31 cellular contexts compared by ENCODE assay signal in genomic region chr7:129452589-129453231, GRCh38. TPM values are rescaled to one million over a fixed set of nuclear protein-coding genes. Genes with fewer than 3 reads are reported as not detected.
"Had no signal": no experiment of that assay in that cellular context is flagged by ENCODE, and none has a peak within 500 bp of the region (broad histone marks: within the 10 kb centered on the region; RNA-seq: fewer than 3 reads in every experiment).

No MANE protein-coding gene starts in this region.

- H3K27me3 ChIP-seq: dorsolateral prefrontal cortex, heart left ventricle, suprapubic skin, tibial artery, upper lobe of right lung had no signal

- H3K27me3 Mint-ChIP-seq: activated CD4-positive, alpha-beta memory T cell treated with anti-CD3 and anti-CD28 coated beads for 36 hours had no signal

- H3K4me3 Mint-ChIP-seq: activated CD4-positive, alpha-beta memory T cell treated with anti-CD3 and anti-CD28 coated beads for 36 hours; activated T-helper 1 cell treated with anti-CD3 and anti-CD28 coated beads, Interleukin-12 subunit alpha, Interleukin-12 subunit beta, Interleukin-2, Interleukin-4 antibody, amounts not matched to agents 30 ng/mL and 10 ng/mL and 1 ng/mL, durations not matched to agents 14 hours and 24 hours and 36 hours; immature natural killer cell; nephron; T-helper 2 cell treated with Interferon-gamma antibody and Interleukin-4, amounts not matched to agents 5 μg/mL and 100 μg/mL, for 36 hours had no signal

- DNase-seq: activated CD4-positive, alpha-beta memory T cell treated with anti-CD3 and anti-CD28 coated beads for 36 hours; activated CD4-positive, alpha-beta T cell treated with anti-CD3 and anti-CD28 coated beads for 4 hours; activated CD4-positive, CD25-positive, alpha-beta regulatory T cell; activated CD8-positive, alpha-beta memory T cell treated with anti-CD3 and anti-CD28 coated beads, Interleukin-2, amount 50 U/mL, for 4 hours; activated gamma-delta T cell; activated naive CD4-positive, alpha-beta T cell treated with anti-CD3 and anti-CD28 coated beads, Interleukin-2, amount 50 U/mL, for 16 hours; activated T-cell treated with anti-CD3 and anti-CD28 coated beads, Interleukin-2, amount 50 U/mL, for 1 hour; amygdala; dorsolateral prefrontal cortex; effector memory CD4-positive, alpha-beta T cell; foreskin fibroblast; heart left ventricle; hypothalamus; immature natural killer cell; posterior cingulate gyrus; right cardiac atrium; stimulated activated CD4-positive, alpha-beta T cell treated with anti-CD3 and anti-CD28 coated beads, Interleukin-15, amount 100 ng/mL, for 24 hours; stimulated activated CD4-positive, alpha-beta T cell treated with anti-CD3 and anti-CD28 coated beads, Interleukin-2, amount 100 ng/mL, for 24 hours; stimulated activated naive CD4-positive, alpha-beta T cell; T-helper 1 cell; tibial artery; upper lobe of right lung had no signal

- H3K4me3 ChIP-seq: coronary artery, dorsolateral prefrontal cortex, heart left ventricle, lung, suprapubic skin, tibial artery, upper lobe of right lung had no signal

- H3K4me1 Mint-ChIP-seq: immature natural killer cell, nephron had no signal

- H3K27ac Mint-ChIP-seq: activated CD4-positive, alpha-beta memory T cell treated with anti-CD3 and anti-CD28 coated beads for 36 hours; immature natural killer cell; nephron; T-helper 2 cell treated with Interferon-gamma antibody and Interleukin-4, amounts not matched to agents 5 μg/mL and 100 μg/mL, for 36 hours had no signal

- H3K4me1 ChIP-seq: suprapubic skin, tibial artery, upper lobe of right lung had no signal

- H3K36me3 ChIP-seq: suprapubic skin, tibial artery, upper lobe of right lung had no signal

- ATAC-seq: left lobe of liver, upper lobe of right lung had no signal

- H3K27ac ChIP-seq: coronary artery, dorsolateral prefrontal cortex, suprapubic skin, tibial artery, upper lobe of right lung had no signal

- H3K9me3 ChIP-seq: suprapubic skin had no signal

RNA-seq across cellular contexts. Expression of gene SMKR1, which starts 49.6 kb away (rescaled TPM):
- total RNA-seq: kidney epithelial cell, left lobe of liver, mesenteric fat pad, right cardiac atrium, suprapubic skin, upper lobe of right lung had no signal
